18 cellular contexts compared by ENCODE assay signal in the genomic region with DNA sequence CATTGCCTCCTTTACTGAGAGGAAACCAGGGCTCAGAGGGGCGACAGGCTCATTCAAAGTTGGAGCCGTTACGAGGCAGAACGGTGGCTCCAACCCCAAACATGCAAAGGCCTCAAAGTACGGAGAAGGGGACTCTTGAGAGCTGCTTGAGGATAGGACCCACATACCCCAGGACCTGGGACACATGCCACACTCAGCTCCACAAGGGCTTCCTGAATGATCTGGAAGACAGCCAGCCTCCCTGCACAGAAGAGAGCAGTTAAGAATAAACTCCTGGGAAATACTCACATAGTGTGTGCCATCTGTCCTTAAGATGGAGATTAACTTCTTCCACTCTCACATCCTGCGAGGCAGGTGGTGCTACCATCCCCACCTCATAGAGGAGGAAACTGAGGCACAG. TPM values are rescaled to one million over a fixed set of nuclear protein-coding genes. Genes with fewer than 3 reads are reported as not detected.
A peak's percentile ranks its signal among the peaks of the same experiment; 100 is the strongest.
DNase-seq lines count a peak whose midpoint lies in the region; ATAC-seq, FAIRE-seq and TF ChIP-seq lines count a peak whose summit lies in the region.
"Had no signal": no experiment of that assay in that cellular context is flagged by ENCODE, and none has a peak within 500 bp of the region (broad histone marks: within the 10 kb centered on the region; RNA-seq: fewer than 3 reads in every experiment).

No MANE protein-coding gene starts in this region.

- DNase-seq in M059J (ENCODE audit: low read depth) (peak; percentile 39), RPMI7951 (ENCODE audit: low read depth) (peak; percentile 24), fibroblast of peridontal ligament (ENCODE audit: extremely low read depth) (peak; percentile 28), sciatic nerve (ENCODE audit: low spot score) (no peak), D721Med (ENCODE audit: insufficient read length, low spot score) (no peak), T-helper 2 cell (no peak)
- DNase-seq: activated CD4-positive, alpha-beta T cell treated with anti-CD3 and anti-CD28 coated beads for 4 hours; activated T-cell treated with anti-CD3 and anti-CD28 coated beads for 4 hours; central memory CD4-positive, alpha-beta T cell; NCI-H1092 treated with DMSO at 0.1 percent for 48 hours; stomach had no signal

- no peak for TF ChIP-seq CTCF in D721Med (IDR thresholded peaks at IDR 0.05; ENCODE audit: insufficient read depth, missing control alignments)

- intact Hi-C loops in sciatic nerve (cut with DNase I): no loop called here

- ATAC-seq in sciatic nerve (peak; percentile 16), HG03354 (IDR thresholded peaks at IDR 0.05; ENCODE audit: poor library complexity, severe bottlenecking, unreplicated experiment) (no peak)
- ATAC-seq: HCT116 had no signal

- no peak for FAIRE-seq in D721Med (lab: Jason Lieb, UNC)
- FAIRE-seq: GM12892, islet of Langerhans had no signal

RNA-seq across cellular contexts. Expression of a gene that starts 26.6 kb away (rescaled TPM):
- 3.1 and 6.8 TPM in 2 replicates for total RNA-seq in M059J (2014; rRNA removed; shearing (Covaris generic))
- 1.7 and 4.1 TPM in 2 replicates for total RNA-seq in RPMI7951 (2014; rRNA removed; shearing (Covaris generic))
- total RNA-seq in sciatic nerve: 0.27 TPM

RNA-seq across cellular contexts. Expression of a gene that starts 39.5 kb away (rescaled TPM):
- 113 and 139 TPM in 2 replicates for total RNA-seq in M059J (2014; rRNA removed; shearing (Covaris generic))
- total RNA-seq in RPMI7951 (2014; rRNA removed; shearing (Covaris generic)): 89.3 and 108 TPM in 2 replicates
- total RNA-seq in sciatic nerve: 41.9 TPM

RNA-seq across cellular contexts. Expression of a gene that starts 42.6 kb away (rescaled TPM):
- total RNA-seq in M059J (2014; rRNA removed; shearing (Covaris generic)): not detected in 2 replicates
- total RNA-seq in RPMI7951 (2014; rRNA removed; shearing (Covaris generic)): not detected in 2 replicates
- total RNA-seq in sciatic nerve: not detected
- total RNA-seq: glomerular endothelial cell, mucosa of gallbladder, osteoblast, stomach had no signal

Comparison
In these comparisons a context has a peak if more than half of its experiments do, and no peak if none do; other contexts are left out.
1. DNase-seq: peak in M059J (single experiment), RPMI7951 (single experiment) and fibroblast of peridontal ligament (single experiment); none in sciatic nerve (single experiment), D721Med (single experiment) and T-helper 2 cell (0 of 5).